ENCODE assay signal across 8 cellular contexts in the genomic region with DNA sequence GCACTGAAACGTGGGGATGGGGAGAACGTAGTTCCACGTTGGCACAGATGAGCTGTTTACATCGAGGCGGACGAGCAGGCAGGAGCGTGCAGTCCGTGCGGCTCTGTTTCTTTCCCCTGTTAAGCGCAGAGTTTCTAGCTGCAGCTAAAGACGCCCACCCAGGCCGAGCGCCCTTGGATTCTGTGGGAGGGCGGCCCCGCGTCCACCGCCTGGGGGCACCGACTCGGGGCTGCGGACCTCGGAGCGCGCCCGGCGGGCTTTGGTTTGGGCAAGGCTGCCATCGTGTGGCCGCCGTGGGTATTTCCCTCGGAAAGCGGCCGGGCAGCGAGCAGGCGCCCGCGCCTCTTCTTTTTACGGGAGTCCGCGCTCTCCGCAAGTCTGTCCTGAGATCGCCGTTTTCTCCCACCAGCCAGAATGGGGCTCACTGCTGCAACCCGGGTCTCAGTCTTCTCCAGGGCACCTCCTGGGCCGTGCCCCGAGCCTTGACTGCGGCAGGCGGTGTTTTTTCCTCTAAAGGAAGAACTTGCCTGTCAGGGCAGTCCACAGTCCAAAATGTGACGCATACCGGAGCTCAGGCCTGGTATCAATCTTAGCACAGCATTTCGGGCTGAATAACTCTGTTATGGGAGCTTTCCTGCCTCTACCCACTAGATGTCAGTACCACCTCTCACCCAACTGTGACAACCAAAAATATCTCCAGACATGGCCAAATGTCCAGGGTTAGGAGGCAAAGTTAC.
DNase-seq lines count a peak whose midpoint lies in the region; ATAC-seq and TF ChIP-seq lines count a peak whose summit lies in the region.

No MANE protein-coding gene starts in this region.

- ATAC-seq in GM19452 (IDR thresholded peaks at IDR 0.05; ENCODE audit: unreplicated experiment) = peak; percentile 94
- ATAC-seq in HG03520 (IDR thresholded peaks at IDR 0.05; ENCODE audit: unreplicated experiment) = peak; percentile 86
- ATAC-seq in SK-N-SH treated with all-trans-retinoic acid at 6 μM for 48 hours = peak; percentile 92
- peak; percentile 88 to 90 for ATAC-seq in left cardiac atrium

- intact Hi-C loops in left cardiac atrium (cut with DNase I) (loop anchor here (10.0 kb wide), 1 partner anchor 524 kb away; no protein-coding TSS in a partner anchor), prostate gland (cut with DNase I) (loop anchor here (10.0 kb wide), 1 partner anchor 524 kb away; no protein-coding TSS in a partner anchor), uterus (cut with DNase I; ENCODE audit: low total_unique reads) (no loop called here)

- no peaks in the 10 kb centered on the region for H3K9me3 ChIP-seq in adipocyte (ENCODE audit: control insufficient read depth, low read length)
- H3K9me3 ChIP-seq in prostate gland = no peaks in the 10 kb centered on the region
- no peaks in the 10 kb centered on the region for H3K9me3 ChIP-seq in uterus

- peak overlapping the region; percentile 76 for H3K9ac ChIP-seq in adipocyte (ENCODE audit: low read length)

- no peaks in the 10 kb centered on the region for H3K36me3 ChIP-seq in adipocyte (ENCODE audit: control insufficient read depth, insufficient read depth, low read length, severe bottlenecking)
- H3K36me3 ChIP-seq in prostate gland = no peaks in the 10 kb centered on the region
- H3K36me3 ChIP-seq in uterus = no peaks in the 10 kb centered on the region

- 2% methylated on average over 38 of the region's 49 CpGs for WGBS in prostate gland

- peak overlapping the region; percentile 85 for H3K4me3 ChIP-seq in adipocyte (ENCODE audit: low read length)
- peak overlapping the region; percentile 4 to 20 for H3K4me3 ChIP-seq in prostate gland
- H3K4me3 ChIP-seq in uterus = peak overlapping the region; percentile 19 to 30

- H3K4me1 ChIP-seq in adipocyte (ENCODE audit: control insufficient read depth, insufficient read depth, low read length) = peaks cover 6% of the 10 kb centered on the region
- no peaks in the 10 kb centered on the region for H3K4me1 ChIP-seq in prostate gland (replicated peaks)
- H3K4me1 ChIP-seq in uterus = no peaks in the 10 kb centered on the region

- TF ChIP-seq POLR2A in prostate gland (IDR thresholded peaks at IDR 0.05) (no peak), uterus (IDR thresholded peaks at IDR 0.05) (no peak)

- H3K27me3 ChIP-seq in adipocyte (replicated peaks; ENCODE audit: control insufficient read depth, insufficient read depth, low read length) (peaks cover 52% of the 10 kb centered on the region), prostate gland (replicated peaks; ENCODE audit: insufficient read depth) (no peaks in the 10 kb centered on the region), uterus (no peaks in the 10 kb centered on the region)

- peak; percentile 75 for DNase-seq in COLO829 (ENCODE audit: low spot score)
- peak; percentile 88 for DNase-seq in adipocyte (ENCODE audit: low read depth)
- peak; percentile 79 for DNase-seq in left cardiac atrium
- DNase-seq in prostate gland (ENCODE audit: low spot score) = peak; percentile 58
- DNase-seq in uterus = peak; percentile 56 to 76

- no peak overlapping the region for H3K27ac ChIP-seq in prostate gland
- H3K27ac ChIP-seq in uterus = peak overlapping the region in 1 of 2 donors; percentile 65

- peak; percentile 48 to 89 (median 76) for TF ChIP-seq CTCF in prostate gland (IDR thresholded peaks at IDR 0.05)
- peak; percentile 76 to 86 (median 79) for TF ChIP-seq CTCF in uterus (IDR thresholded peaks at IDR 0.05)

TF ChIP-seq in SK-N-SH treated with all-trans-retinoic acid at 6 μM for 48 hours, 23 proteins besides CTCF, POLR2A, EP300 and RAD21:
- TF ChIP-seq ZC3H10 (CRISPR knock-in tag; IDR thresholded peaks at IDR 0.05) (no peak), BACH2 (CRISPR knock-in tag; IDR thresholded peaks at IDR 0.05; ENCODE audit: borderline replicate concordance) (no peak), TCF4 (CRISPR knock-in tag; IDR thresholded peaks at IDR 0.05; ENCODE audit: borderline replicate concordance) (no peak), ZFP3 (CRISPR knock-in tag; IDR thresholded peaks at IDR 0.05) (no peak), TOX (CRISPR knock-in tag; IDR thresholded peaks at IDR 0.05; ENCODE audit: borderline replicate concordance) (no peak), OSR1 (CRISPR knock-in tag; IDR thresholded peaks at IDR 0.05) (no peak), ZNF70 (CRISPR knock-in tag; IDR thresholded peaks at IDR 0.05) (no peak), RARB (CRISPR knock-in tag; IDR thresholded peaks at IDR 0.05) (no peak), CSDC2 (CRISPR knock-in tag; IDR thresholded peaks at IDR 0.05) (no peak), TSHZ2 (CRISPR knock-in tag; IDR thresholded peaks at IDR 0.05) (no peak)
- TF ChIP-seq, protein P1, sequence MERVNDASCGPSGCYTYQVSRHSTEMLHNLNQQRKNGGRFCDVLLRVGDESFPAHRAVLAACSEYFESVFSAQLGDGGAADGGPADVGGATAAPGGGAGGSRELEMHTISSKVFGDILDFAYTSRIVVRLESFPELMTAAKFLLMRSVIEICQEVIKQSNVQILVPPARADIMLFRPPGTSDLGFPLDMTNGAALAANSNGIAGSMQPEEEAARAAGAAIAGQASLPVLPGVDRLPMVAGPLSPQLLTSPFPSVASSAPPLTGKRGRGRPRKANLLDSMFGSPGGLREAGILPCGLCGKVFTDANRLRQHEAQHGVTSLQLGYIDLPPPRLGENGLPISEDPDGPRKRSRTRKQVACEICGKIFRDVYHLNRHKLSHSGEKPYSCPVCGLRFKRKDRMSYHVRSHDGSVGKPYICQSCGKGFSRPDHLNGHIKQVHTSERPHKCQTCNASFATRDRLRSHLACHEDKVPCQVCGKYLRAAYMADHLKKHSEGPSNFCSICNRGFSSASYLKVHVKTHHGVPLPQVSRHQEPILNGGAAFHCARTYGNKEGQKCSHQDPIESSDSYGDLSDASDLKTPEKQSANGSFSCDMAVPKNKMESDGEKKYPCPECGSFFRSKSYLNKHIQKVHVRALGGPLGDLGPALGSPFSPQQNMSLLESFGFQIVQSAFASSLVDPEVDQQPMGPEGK (CRISPR knock-in tag; IDR thresholded peaks at IDR 0.05; ENCODE audit: borderline replicate concordance) = no peak
- TF ChIP-seq, protein P2, sequence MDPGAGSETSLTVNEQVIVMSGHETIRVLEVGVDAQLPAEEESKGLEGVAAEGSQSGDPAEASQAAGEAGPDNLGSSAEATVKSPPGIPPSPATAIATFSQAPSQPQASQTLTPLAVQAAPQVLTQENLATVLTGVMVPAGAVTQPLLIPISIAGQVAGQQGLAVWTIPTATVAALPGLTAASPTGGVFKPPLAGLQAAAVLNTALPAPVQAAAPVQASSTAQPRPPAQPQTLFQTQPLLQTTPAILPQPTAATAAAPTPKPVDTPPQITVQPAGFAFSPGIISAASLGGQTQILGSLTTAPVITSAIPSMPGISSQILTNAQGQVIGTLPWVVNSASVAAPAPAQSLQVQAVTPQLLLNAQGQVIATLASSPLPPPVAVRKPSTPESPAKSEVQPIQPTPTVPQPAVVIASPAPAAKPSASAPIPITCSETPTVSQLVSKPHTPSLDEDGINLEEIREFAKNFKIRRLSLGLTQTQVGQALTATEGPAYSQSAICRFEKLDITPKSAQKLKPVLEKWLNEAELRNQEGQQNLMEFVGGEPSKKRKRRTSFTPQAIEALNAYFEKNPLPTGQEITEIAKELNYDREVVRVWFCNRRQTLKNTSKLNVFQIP (CRISPR knock-in tag; IDR thresholded peaks at IDR 0.05; ENCODE audit: borderline replicate concordance, low read depth) = no peak

Comparison
In these comparisons a context has a peak if more than half of its experiments do, and no peak if none do; other contexts are left out.
1. H3K4me3 ChIP-seq: peak in every context shown above with its lines; median percentile 85 in adipocyte; 24 in uterus; 12 in prostate gland.